ENCODE assay signal across 14 cellular contexts in genomic region chr19:13693933-13694332, GRCh38.
DNase-seq lines count a peak whose midpoint lies in the region; ATAC-seq and TF ChIP-seq lines count a peak whose summit lies in the region.
"Had no signal": no experiment of that assay in that cellular context is flagged by ENCODE, and none has a peak within 500 bp of the region (broad histone marks: within the 10 kb centered on the region; RNA-seq: fewer than 3 reads in every experiment).

No MANE protein-coding gene starts in this region.

- TF ChIP-seq CTCF in glutamatergic neuron (IDR thresholded peaks at IDR 0.05; ENCODE audit: partially characterized antibody, unreplicated experiment), result no peak
- TF ChIP-seq CTCF in upper lobe of right lung (IDR thresholded peaks at IDR 0.05), result no peak
- no peak for TF ChIP-seq CTCF in Calu3 (IDR thresholded peaks at IDR 0.05; ENCODE audit: unreplicated experiment)

- intact Hi-C loops in upper lobe of right lung (cut with DNase I), result no loop called here
- intact Hi-C loops in Calu3 (cut with micrococcal nuclease; ENCODE audit: unreplicated experiment), result no loop called here

- no peak for ATAC-seq in upper lobe of right lung

- BruUV-seq in Calu3 (replicated peaks; lab: Mats Ljungman, UMichigan), result no TSS peak

- no peaks in the 10 kb centered on the region for H3K9me3 ChIP-seq in upper lobe of right lung
- H3K9me3 ChIP-seq: HAP-1, SJSA1 had no signal

- H3K27ac ChIP-seq in upper lobe of right lung, result no peak overlapping the region
- H3K27ac ChIP-seq: SJSA1 had no signal

- H3K27me3 Mint-ChIP-seq in glutamatergic neuron (ENCODE audit: unreplicated experiment) (peaks cover 2% of the 10 kb centered on the region), Calu3 (ENCODE audit: unreplicated experiment) (no peaks in the 10 kb centered on the region)

- H3K36me3 ChIP-seq in upper lobe of right lung, result no peaks in the 10 kb centered on the region
- H3K36me3 ChIP-seq: HAP-1, SJSA1 had no signal

- no peaks in the 10 kb centered on the region for H3K9me3 Mint-ChIP-seq in glutamatergic neuron (ENCODE audit: unreplicated experiment)
- no peaks in the 10 kb centered on the region for H3K9me3 Mint-ChIP-seq in Calu3 (ENCODE audit: low read depth, unreplicated experiment)

- H3K27ac Mint-ChIP-seq in glutamatergic neuron (ENCODE audit: unreplicated experiment) (peak overlapping the region; percentile 59), Calu3 (ENCODE audit: unreplicated experiment) (no peak overlapping the region)

- peak; percentile 27 for DNase-seq in DMS153 treated with DMSO at 0.1 percent for 48 hours (lab: John Stamatoyannopoulos, UW; ENCODE audit: unreplicated experiment)
- peak; percentile 87 for DNase-seq in NCI-H146 (lab: John Stamatoyannopoulos, UW)
- peak; percentile 25 for DNase-seq in NCI-H345 treated with DMSO at 0.1 percent for 48 hours (lab: John Stamatoyannopoulos, UW; ENCODE audit: unreplicated experiment)
- DNase-seq in glutamatergic neuron, result peak; percentile 44
- no peak for DNase-seq in upper lobe of right lung
- DNase-seq in LoVo (ENCODE audit: low spot score), result no peak
- DNase-seq in stimulated activated naive CD4-positive, alpha-beta T cell treated with Interleukin-2 at 50 U/mL for 16 hours (lab: John Stamatoyannopoulos, UW), result no peak
- no peak for DNase-seq in Calu3
- DNase-seq: EL; NCI-H2029; NK-92 treated with Interleukin-12 subunit alpha and Interleukin-12 subunit beta, amount 100 ng/mL, for 24 hours had no signal

- H3K4me3 ChIP-seq in upper lobe of right lung, result no peak overlapping the region
- H3K4me3 ChIP-seq: HAP-1, SJSA1 had no signal

- H3K36me3 Mint-ChIP-seq in glutamatergic neuron (ENCODE audit: unreplicated experiment) (no peaks in the 10 kb centered on the region), Calu3 (ENCODE audit: insufficient read depth, unreplicated experiment) (no peaks in the 10 kb centered on the region)
- H3K36me3 Mint-ChIP-seq: CD14-positive monocyte had no signal

- no peaks in the 10 kb centered on the region for H3K4me1 ChIP-seq in upper lobe of right lung
- H3K4me1 ChIP-seq: HAP-1, SJSA1 had no signal

- H3K4me3 Mint-ChIP-seq in glutamatergic neuron (ENCODE audit: unreplicated experiment) (peak overlapping the region; percentile 56), Calu3 (ENCODE audit: low read depth, unreplicated experiment) (no peak overlapping the region)
- H3K4me3 Mint-ChIP-seq: CD14-positive monocyte had no signal

- H3K4me1 Mint-ChIP-seq in glutamatergic neuron (ENCODE audit: low read depth, unreplicated experiment), result peaks cover 9% of the 10 kb centered on the region
- H3K4me1 Mint-ChIP-seq in Calu3 (ENCODE audit: low read depth, unreplicated experiment), result no peaks in the 10 kb centered on the region
- H3K4me1 Mint-ChIP-seq: CD14-positive monocyte had no signal

- peaks cover 4% of the 10 kb centered on the region for H3K27me3 ChIP-seq in upper lobe of right lung

- CTCF ChIA-PET in Calu3 (lab: Charles Lee), result interaction anchor here (0.7 kb wide), 1 partner anchor 12 kb away, joined by 3 read pairs; no protein-coding TSS in a partner anchor

Comparison
In these comparisons a context has a peak if more than half of its experiments do, and no peak if none do; other contexts are left out.
1. DNase-seq: peak in DMS153 treated with DMSO at 0.1 percent for 48 hours (single experiment), NCI-H146 (single experiment), NCI-H345 treated with DMSO at 0.1 percent for 48 hours (single experiment) and glutamatergic neuron (single experiment); none in upper lobe of right lung (single experiment), LoVo (single experiment), stimulated activated naive CD4-positive, alpha-beta T cell treated with Interleukin-2 at 50 U/mL for 16 hours (single experiment) and Calu3 (single experiment).